Comparison of ENCODE assay signal across 1 cellular context in genomic region chr11:116772443-116773202, GRCh38.
TF ChIP-seq lines count a peak whose summit lies in the region.

A gene with protein sequence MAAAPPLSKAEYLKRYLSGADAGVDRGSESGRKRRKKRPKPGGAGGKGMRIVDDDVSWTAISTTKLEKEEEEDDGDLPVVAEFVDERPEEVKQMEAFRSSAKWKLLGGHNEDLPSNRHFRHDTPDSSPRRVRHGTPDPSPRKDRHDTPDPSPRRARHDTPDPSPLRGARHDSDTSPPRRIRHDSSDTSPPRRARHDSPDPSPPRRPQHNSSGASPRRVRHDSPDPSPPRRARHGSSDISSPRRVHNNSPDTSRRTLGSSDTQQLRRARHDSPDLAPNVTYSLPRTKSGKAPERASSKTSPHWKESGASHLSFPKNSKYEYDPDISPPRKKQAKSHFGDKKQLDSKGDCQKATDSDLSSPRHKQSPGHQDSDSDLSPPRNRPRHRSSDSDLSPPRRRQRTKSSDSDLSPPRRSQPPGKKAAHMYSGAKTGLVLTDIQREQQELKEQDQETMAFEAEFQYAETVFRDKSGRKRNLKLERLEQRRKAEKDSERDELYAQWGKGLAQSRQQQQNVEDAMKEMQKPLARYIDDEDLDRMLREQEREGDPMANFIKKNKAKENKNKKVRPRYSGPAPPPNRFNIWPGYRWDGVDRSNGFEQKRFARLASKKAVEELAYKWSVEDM (minus strand): TSS chr11:116772987. CDS start chr11:116772964, 23 bp downstream.

TF ChIP-seq in HepG2, 621 proteins besides CTCF, POLR2A, EP300 and RAD21 (continued from another document and continues in another):
- TF ChIP-seq, protein P1, sequence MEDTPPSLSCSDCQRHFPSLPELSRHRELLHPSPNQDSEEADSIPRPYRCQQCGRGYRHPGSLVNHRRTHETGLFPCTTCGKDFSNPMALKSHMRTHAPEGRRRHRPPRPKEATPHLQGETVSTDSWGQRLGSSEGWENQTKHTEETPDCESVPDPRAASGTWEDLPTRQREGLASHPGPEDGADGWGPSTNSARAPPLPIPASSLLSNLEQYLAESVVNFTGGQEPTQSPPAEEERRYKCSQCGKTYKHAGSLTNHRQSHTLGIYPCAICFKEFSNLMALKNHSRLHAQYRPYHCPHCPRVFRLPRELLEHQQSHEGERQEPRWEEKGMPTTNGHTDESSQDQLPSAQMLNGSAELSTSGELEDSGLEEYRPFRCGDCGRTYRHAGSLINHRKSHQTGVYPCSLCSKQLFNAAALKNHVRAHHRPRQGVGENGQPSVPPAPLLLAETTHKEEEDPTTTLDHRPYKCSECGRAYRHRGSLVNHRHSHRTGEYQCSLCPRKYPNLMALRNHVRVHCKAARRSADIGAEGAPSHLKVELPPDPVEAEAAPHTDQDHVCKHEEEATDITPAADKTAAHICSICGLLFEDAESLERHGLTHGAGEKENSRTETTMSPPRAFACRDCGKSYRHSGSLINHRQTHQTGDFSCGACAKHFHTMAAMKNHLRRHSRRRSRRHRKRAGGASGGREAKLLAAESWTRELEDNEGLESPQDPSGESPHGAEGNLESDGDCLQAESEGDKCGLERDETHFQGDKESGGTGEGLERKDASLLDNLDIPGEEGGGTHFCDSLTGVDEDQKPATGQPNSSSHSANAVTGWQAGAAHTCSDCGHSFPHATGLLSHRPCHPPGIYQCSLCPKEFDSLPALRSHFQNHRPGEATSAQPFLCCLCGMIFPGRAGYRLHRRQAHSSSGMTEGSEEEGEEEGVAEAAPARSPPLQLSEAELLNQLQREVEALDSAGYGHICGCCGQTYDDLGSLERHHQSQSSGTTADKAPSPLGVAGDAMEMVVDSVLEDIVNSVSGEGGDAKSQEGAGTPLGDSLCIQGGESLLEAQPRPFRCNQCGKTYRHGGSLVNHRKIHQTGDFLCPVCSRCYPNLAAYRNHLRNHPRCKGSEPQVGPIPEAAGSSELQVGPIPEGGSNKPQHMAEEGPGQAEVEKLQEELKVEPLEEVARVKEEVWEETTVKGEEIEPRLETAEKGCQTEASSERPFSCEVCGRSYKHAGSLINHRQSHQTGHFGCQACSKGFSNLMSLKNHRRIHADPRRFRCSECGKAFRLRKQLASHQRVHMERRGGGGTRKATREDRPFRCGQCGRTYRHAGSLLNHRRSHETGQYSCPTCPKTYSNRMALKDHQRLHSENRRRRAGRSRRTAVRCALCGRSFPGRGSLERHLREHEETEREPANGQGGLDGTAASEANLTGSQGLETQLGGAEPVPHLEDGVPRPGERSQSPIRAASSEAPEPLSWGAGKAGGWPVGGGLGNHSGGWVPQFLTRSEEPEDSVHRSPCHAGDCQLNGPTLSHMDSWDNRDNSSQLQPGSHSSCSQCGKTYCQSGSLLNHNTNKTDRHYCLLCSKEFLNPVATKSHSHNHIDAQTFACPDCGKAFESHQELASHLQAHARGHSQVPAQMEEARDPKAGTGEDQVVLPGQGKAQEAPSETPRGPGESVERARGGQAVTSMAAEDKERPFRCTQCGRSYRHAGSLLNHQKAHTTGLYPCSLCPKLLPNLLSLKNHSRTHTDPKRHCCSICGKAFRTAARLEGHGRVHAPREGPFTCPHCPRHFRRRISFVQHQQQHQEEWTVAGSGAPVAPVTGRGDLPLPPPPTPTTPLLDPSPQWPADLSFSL (CRISPR knock-in tag; IDR thresholded peaks at IDR 0.05): no peak; the same call in 1 of the 2 replicates
- TF ChIP-seq RFX1 (IDR thresholded peaks at IDR 0.05) (peak; percentile 56; the same call in 1 of the 2 replicates), PHF8 (CRISPR knock-in tag; IDR thresholded peaks at IDR 0.05) (peak; percentile 96), ZNF557 (CRISPR knock-in tag; IDR thresholded peaks at IDR 0.05) (0 out of 2 replicates have a peak, but pooled peaks have one; percentile 78), MEIS2 (CRISPR knock-in tag; IDR thresholded peaks at IDR 0.05) (peak; percentile 72), ZBTB39 (CRISPR knock-in tag; IDR thresholded peaks at IDR 0.05) (0 out of 2 replicates have a peak, but pooled peaks have one; percentile 28), SRSF1 (optimal IDR thresholded peaks at IDR 0.05; ENCODE audit: low read depth, low read length) (peak; percentile 91), ARHGAP35 (CRISPR knock-in tag; IDR thresholded peaks at IDR 0.05; ENCODE audit: borderline replicate concordance) (peak; percentile 77; the same call in 1 of the 2 replicates), TRAFD1 (CRISPR knock-in tag; IDR thresholded peaks at IDR 0.05; ENCODE audit: borderline replicate concordance) (no peak), CREM (IDR thresholded peaks at IDR 0.05) (no peak), CREM (CRISPR knock-in tag; IDR thresholded peaks at IDR 0.05) (no peak), FOSL1 (CRISPR knock-in tag; IDR thresholded peaks at IDR 0.05; ENCODE audit: borderline replicate concordance) (peak; percentile 47; the same call in 1 of the 2 replicates), TSC22D2 (CRISPR knock-in tag; IDR thresholded peaks at IDR 0.05; ENCODE audit: borderline replicate concordance) (peak; percentile 85; the same call in 1 of the 2 replicates), IRF9 (CRISPR knock-in tag; IDR thresholded peaks at IDR 0.05; ENCODE audit: borderline replicate concordance) (peak; percentile 83; the same call in 1 of the 2 replicates), NFKB2 (CRISPR knock-in tag; IDR thresholded peaks at IDR 0.05; ENCODE audit: borderline replicate concordance) (peak; percentile 94), REPIN1 (CRISPR knock-in tag; IDR thresholded peaks at IDR 0.05; ENCODE audit: borderline replicate concordance, low read depth) (peak; percentile 95), SATB2 (CRISPR knock-in tag; IDR thresholded peaks at IDR 0.05) (peak; percentile 65), ZNF747 (CRISPR knock-in tag; IDR thresholded peaks at IDR 0.05; ENCODE audit: borderline replicate concordance) (peak; percentile 96), ZNF451 (CRISPR knock-in tag; IDR thresholded peaks at IDR 0.05) (peak; percentile 39; the same call in 1 of the 2 replicates), PRPF4 (IDR thresholded peaks at IDR 0.05; ENCODE audit: low read depth, low read length, poor library complexity, severe bottlenecking) (no peak), RBM39 (IDR thresholded peaks at IDR 0.05; ENCODE audit: low read depth, low read length, poor library complexity, severe bottlenecking) (peak; percentile 84), TGIF2 (CRISPR knock-in tag; IDR thresholded peaks at IDR 0.05) (peak; percentile 75), POGZ (CRISPR knock-in tag; IDR thresholded peaks at IDR 0.05) (peak; percentile 93), KLF6 (CRISPR knock-in tag; IDR thresholded peaks at IDR 0.05) (peak; percentile 88), TBL1XR1 (IDR thresholded peaks at IDR 0.05; ENCODE audit: borderline replicate concordance, low read length, partially characterized antibody) (peak; percentile 23), ZNF138 (CRISPR knock-in tag; IDR thresholded peaks at IDR 0.05; ENCODE audit: low read depth) (peak; percentile 93), ARNTL (CRISPR knock-in tag; IDR thresholded peaks at IDR 0.05) (peak; percentile 70), AHDC1 (CRISPR knock-in tag; IDR thresholded peaks at IDR 0.05; ENCODE audit: borderline replicate concordance) (0 out of 2 replicates have a peak, but pooled peaks have one; percentile 44), KAT8 (CRISPR knock-in tag; IDR thresholded peaks at IDR 0.05) (peak; percentile 94)
- TF ChIP-seq, protein P2, sequence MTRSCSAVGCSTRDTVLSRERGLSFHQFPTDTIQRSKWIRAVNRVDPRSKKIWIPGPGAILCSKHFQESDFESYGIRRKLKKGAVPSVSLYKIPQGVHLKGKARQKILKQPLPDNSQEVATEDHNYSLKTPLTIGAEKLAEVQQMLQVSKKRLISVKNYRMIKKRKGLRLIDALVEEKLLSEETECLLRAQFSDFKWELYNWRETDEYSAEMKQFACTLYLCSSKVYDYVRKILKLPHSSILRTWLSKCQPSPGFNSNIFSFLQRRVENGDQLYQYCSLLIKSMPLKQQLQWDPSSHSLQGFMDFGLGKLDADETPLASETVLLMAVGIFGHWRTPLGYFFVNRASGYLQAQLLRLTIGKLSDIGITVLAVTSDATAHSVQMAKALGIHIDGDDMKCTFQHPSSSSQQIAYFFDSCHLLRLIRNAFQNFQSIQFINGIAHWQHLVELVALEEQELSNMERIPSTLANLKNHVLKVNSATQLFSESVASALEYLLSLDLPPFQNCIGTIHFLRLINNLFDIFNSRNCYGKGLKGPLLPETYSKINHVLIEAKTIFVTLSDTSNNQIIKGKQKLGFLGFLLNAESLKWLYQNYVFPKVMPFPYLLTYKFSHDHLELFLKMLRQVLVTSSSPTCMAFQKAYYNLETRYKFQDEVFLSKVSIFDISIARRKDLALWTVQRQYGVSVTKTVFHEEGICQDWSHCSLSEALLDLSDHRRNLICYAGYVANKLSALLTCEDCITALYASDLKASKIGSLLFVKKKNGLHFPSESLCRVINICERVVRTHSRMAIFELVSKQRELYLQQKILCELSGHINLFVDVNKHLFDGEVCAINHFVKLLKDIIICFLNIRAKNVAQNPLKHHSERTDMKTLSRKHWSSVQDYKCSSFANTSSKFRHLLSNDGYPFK (CRISPR knock-in tag; IDR thresholded peaks at IDR 0.05; ENCODE audit: borderline replicate concordance): peak; percentile 93; the same call in 1 of the 2 replicates
- TF ChIP-seq, protein P3, sequence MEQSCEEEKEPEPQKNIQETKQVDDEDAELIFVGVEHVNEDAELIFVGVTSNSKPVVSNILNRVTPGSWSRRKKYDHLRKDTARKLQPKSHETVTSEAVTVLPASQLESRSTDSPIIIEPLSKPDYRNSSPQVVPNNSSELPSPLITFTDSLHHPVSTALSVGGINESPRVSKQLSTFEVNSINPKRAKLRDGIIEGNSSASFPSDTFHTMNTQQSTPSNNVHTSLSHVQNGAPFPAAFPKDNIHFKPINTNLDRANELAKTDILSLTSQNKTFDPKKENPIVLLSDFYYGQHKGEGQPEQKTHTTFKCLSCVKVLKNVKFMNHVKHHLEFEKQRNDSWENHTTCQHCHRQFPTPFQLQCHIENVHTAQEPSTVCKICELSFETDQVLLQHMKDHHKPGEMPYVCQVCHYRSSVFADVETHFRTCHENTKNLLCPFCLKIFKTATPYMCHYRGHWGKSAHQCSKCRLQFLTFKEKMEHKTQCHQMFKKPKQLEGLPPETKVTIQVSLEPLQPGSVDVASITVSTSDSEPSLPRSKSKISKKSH (CRISPR knock-in tag; IDR thresholded peaks at IDR 0.05; ENCODE audit: borderline replicate concordance): peak; percentile 73
